8 cellular contexts compared by ENCODE assay signal in the genomic region with DNA sequence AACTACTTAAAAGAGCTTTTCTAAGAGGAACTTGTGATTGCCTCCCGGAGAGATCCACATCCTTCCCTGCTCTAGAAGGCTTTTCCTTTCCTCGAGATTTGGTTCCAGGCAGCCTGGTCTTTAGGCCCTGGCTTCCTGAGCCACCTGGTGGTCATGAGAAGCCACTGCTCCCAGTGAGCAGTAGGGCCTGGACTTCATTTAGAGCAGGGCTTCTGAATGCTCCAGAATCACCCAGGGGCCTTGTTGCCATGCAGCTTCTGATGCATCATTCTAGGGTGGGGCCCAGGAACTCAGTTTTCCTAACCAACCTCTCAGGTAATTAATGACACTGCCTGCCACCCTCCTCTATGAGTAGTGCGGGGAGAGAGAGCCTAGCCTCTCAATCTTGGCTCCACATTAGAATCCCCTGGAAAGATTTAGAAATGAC. TPM values are rescaled to one million over a fixed set of nuclear protein-coding genes. Genes with fewer than 3 reads are reported as not detected.
DNase-seq lines count a peak whose midpoint lies in the region; ATAC-seq and TF ChIP-seq lines count a peak whose summit lies in the region.

No MANE protein-coding gene starts in this region.

- no peak for TF ChIP-seq EP300 in SK-N-SH (IDR thresholded peaks at IDR 0.05; ENCODE audit: borderline replicate concordance in 1 of 2, low read depth in 1 of 2, low read length in 1 of 2)

- peak; percentile 86 for ATAC-seq in GM21529 (IDR thresholded peaks at IDR 0.05; ENCODE audit: unreplicated experiment)
- ATAC-seq in activated naive CD8-positive, alpha-beta T cell treated with anti-CD3 and anti-CD28 coated beads, Interleukin-2, amount 50 U/mL, for 24 hours, result peak; percentile 78
- ATAC-seq in left cardiac atrium, result peak; percentile 93 to 95

- no peaks in the 10 kb centered on the region for H3K9me3 ChIP-seq in SK-N-SH

- peak; percentile 90 for TF ChIP-seq CTCF in SK-N-SH (IDR thresholded peaks at IDR 0.05)

- in situ Hi-C loops in KBM-7 (cut with MboI; ENCODE audit: low pct_unique_long_range_greater_than_20kb, low sequenced_read_pairs), result no loop called here

- H3K4me2 ChIP-seq in SK-N-SH, result no peak overlapping the region

- H3K27me3 ChIP-seq in SK-N-SH (ENCODE audit: insufficient read depth), result no peaks in the 10 kb centered on the region

- H3K36me3 Mint-ChIP-seq in activated naive CD8-positive, alpha-beta T cell treated with anti-CD3 and anti-CD28 coated beads, Interleukin-2, amount 50 U/mL, for 24 hours (ENCODE audit: low read depth), result peaks cover 68% of the 10 kb centered on the region

- peaks cover 17% of the 10 kb centered on the region for H3K4me1 Mint-ChIP-seq in activated naive CD8-positive, alpha-beta T cell treated with anti-CD3 and anti-CD28 coated beads, Interleukin-2, amount 50 U/mL, for 24 hours

- intact Hi-C loops in left cardiac atrium (cut with DNase I), result loop anchor here in 1 of 2 donors (2.0 to 10.0 kb wide), 3 partner anchors 31 to 639 kb away; no protein-coding TSS in a partner anchor

- H4K20me1 ChIP-seq in SK-N-SH (ENCODE audit: insufficient read depth), result no peaks in the 10 kb centered on the region

- H3K4me3 Mint-ChIP-seq in activated naive CD8-positive, alpha-beta T cell treated with anti-CD3 and anti-CD28 coated beads, Interleukin-2, amount 50 U/mL, for 24 hours, result no peak overlapping the region

- WGBS in SK-N-SH (ENCODE audit: low lambda C conversion rate), result 48% methylated on average over 3 of the region's 3 CpGs

- no peak overlapping the region; a peak in 1 of 4 replicates for H3K4me3 ChIP-seq in SK-N-SH (ENCODE audit: low read depth in 2 of 2, low read length in 1 of 2)

- DNase-seq in GDM1 (lab: John Stamatoyannopoulos, UW) (peak; percentile 67), KBM-7 (peak; percentile 69), SK-N-SH (peak; percentile 82), left cardiac atrium (peak; percentile 70), putamen (ENCODE audit: low spot score) (peak; percentile 73), NCI-H187 treated with DMSO at 0.1 percent for 48 hours (lab: John Stamatoyannopoulos, UW) (no peak)
- DNase-seq in activated naive CD8-positive, alpha-beta T cell treated with anti-CD3 and anti-CD28 coated beads, Interleukin-2, amount 50 U/mL, for 24 hours, result peak; percentile 38

- no peaks in the 10 kb centered on the region for H3K9me3 Mint-ChIP-seq in activated naive CD8-positive, alpha-beta T cell treated with anti-CD3 and anti-CD28 coated beads, Interleukin-2, amount 50 U/mL, for 24 hours

- H3K4me1 ChIP-seq in SK-N-SH (ENCODE audit: control insufficient read depth in 1 of 2, insufficient read depth in 2 of 2, low read depth in 1 of 2, low read length in 1 of 2), result no peaks in the 10 kb centered on the region

- peaks cover 38 to 80% of the 10 kb centered on the region in 2 experiments for H3K36me3 ChIP-seq in SK-N-SH (replicated peaks in 1 of 2; ENCODE audit: control insufficient read depth in 1 of 2, insufficient read depth in 2 of 2, low read length in 1 of 2)

- no peak overlapping the region for H2AFZ ChIP-seq in SK-N-SH (ENCODE audit: low read depth)

- POLR2A ChIA-PET in SK-N-SH (lab: Yijun Ruan, JAX), result no interaction called here

- no peaks in the 10 kb centered on the region for H3K27me3 Mint-ChIP-seq in activated naive CD8-positive, alpha-beta T cell treated with anti-CD3 and anti-CD28 coated beads, Interleukin-2, amount 50 U/mL, for 24 hours

- peak; percentile 90 for TF ChIP-seq RAD21 in SK-N-SH (IDR thresholded peaks at IDR 0.05; ENCODE audit: low read length)

- H3K79me2 ChIP-seq in SK-N-SH (ENCODE audit: insufficient read depth), result no peaks in the 10 kb centered on the region

- no peak overlapping the region for H3K27ac ChIP-seq in SK-N-SH (ENCODE audit: low read depth in 2 of 2, low read length in 1 of 2)

- H3K27ac Mint-ChIP-seq in activated naive CD8-positive, alpha-beta T cell treated with anti-CD3 and anti-CD28 coated beads, Interleukin-2, amount 50 U/mL, for 24 hours, result peak overlapping the region; percentile 56

- no peaks in the 10 kb centered on the region for H3K9me2 ChIP-seq in SK-N-SH

- H3F3A ChIP-seq in SK-N-SH (replicated peaks; ENCODE audit: insufficient read depth), result no peaks in the 10 kb centered on the region

- CTCF ChIA-PET in SK-N-SH (lab: Yijun Ruan, JAX), result interaction anchor here (0.6 to 8.5 kb wide), 34 partner anchors 8 to 687 kb away, joined by 3 to 118 read pairs (median 5); partner anchors contain the start of genes PSMD6 and SCAANT1

- H3K9ac ChIP-seq in SK-N-SH, result no peak overlapping the region

TF ChIP-seq in SK-N-SH, 30 proteins besides CTCF, POLR2A, EP300 and RAD21:
- TF ChIP-seq SMC3 (IDR thresholded peaks at IDR 0.05; ENCODE audit: low read depth, low read length) (peak; percentile 96), RFX5 (IDR thresholded peaks at IDR 0.05; ENCODE audit: low read length) (peak; percentile 37; the same call in 1 of the 2 replicates), REST (IDR thresholded peaks at IDR 0.05; ENCODE audit: low read depth, low read length) (no peak)
- TF ChIP-seq, protein P1, sequence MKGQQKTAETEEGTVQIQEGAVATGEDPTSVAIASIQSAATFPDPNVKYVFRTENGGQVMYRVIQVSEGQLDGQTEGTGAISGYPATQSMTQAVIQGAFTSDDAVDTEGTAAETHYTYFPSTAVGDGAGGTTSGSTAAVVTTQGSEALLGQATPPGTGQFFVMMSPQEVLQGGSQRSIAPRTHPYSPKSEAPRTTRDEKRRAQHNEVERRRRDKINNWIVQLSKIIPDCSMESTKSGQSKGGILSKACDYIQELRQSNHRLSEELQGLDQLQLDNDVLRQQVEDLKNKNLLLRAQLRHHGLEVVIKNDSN (IDR thresholded peaks at IDR 0.05; ENCODE audit: borderline replicate concordance, low read depth), result no peak

RNA-seq across cellular contexts. Expression of gene PSMD6, which starts 29.6 kb away (rescaled TPM):
- 75.7 and 90.3 TPM in 2 replicates for polyA plus RNA-seq in SK-N-SH (2012; rRNA removed)
- 107 and 114 TPM in 2 replicates for polyA plus RNA-seq in SK-N-SH (2012; cell fraction: cytosol; rRNA removed)
- 55.0 and 70.8 TPM in 2 replicates for polyA plus RNA-seq in SK-N-SH (2012; cell fraction: nucleus; rRNA removed)
- total RNA-seq in left cardiac atrium, result 10 to 100 TPM; 61.6 to 80.3 TPM
